Comparison of ENCODE assay signal across 9 cellular contexts in the genomic region with DNA sequence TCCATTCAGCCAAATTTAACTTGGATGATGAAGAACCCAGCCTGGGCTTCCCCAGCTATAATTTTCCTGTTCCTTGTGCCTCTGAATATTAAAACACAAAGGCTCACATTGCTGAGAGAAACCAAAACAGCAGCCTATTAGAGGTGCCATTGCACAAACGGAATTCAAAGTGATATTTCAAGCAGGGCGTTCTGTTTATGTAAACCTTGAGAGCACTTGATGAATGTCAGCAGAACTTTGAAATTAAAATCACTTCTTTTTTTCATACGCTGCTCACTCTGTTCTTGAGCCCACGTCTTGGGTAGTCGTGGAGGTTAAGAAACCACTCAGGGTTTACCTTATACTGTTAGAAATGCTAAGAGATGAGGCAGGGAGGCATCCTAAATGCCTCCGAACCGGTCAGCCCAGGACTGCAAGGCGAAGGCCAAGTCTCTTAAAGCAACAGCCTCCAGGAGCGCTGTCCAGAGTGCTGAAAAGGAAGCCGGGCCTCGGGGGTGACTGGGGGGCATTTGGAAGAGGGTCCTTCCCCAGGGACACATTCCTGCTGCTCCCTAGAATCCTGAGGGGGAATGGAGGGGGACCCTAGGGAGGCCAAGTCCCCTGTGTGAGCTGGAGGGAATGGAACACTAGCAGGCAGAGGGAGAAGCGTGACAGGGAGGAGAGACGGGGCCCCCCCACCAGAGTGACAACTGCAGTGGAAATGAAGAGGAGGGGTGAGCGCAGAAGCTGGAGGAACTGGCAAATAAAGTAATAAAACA.
A peak's percentile ranks its signal among the peaks of the same experiment; 100 is the strongest.
DNase-seq lines count a peak whose midpoint lies in the region; ATAC-seq and TF ChIP-seq lines count a peak whose summit lies in the region.
"Had no signal": no experiment of that assay in that cellular context is flagged by ENCODE, and none has a peak within 500 bp of the region (broad histone marks: within the 10 kb centered on the region; RNA-seq: fewer than 3 reads in every experiment).

No MANE protein-coding gene starts in this region.

- ATAC-seq in heart right ventricle = peak; percentile 44 to 92 (median 79)
- no peak for ATAC-seq in GM19455 (IDR thresholded peaks at IDR 0.05; ENCODE audit: unreplicated experiment)

- WGBS in heart right ventricle, 2 donors = 26 to 28% methylated on average over 14 of the region's 14 CpGs

- H3K4me1 ChIP-seq in heart right ventricle = peaks cover 0 to 45% (median 27%) of the 10 kb centered on the region in 9 donors

- peak overlapping the region in 7 of 10 donors; percentile 35 to 86 (median 71) for H3K27ac ChIP-seq in heart right ventricle
- no peak overlapping the region; the same call in 1 of the 2 replicates for H3K27ac ChIP-seq in WERI-Rb-1
- H3K27ac ChIP-seq: BLaER1 treated with 17β-estradiol and CSF1 and Interleukin-3, amounts not matched to agents 10 nM and 100 nM had no signal

- no peaks in the 10 kb centered on the region for H3K36me3 Mint-ChIP-seq in activated CD4-positive, alpha-beta memory T cell treated with anti-CD3 and anti-CD28 coated beads, Interleukin-2, amount 10 ng/mL, durations not matched to agents 7 days and 5 days (ENCODE audit: low read depth)

- intact Hi-C loops in heart right ventricle (cut with DNase I) = no loop called here

- no peak overlapping the region for H3K4me3 Mint-ChIP-seq in activated CD4-positive, alpha-beta memory T cell treated with anti-CD3 and anti-CD28 coated beads, Interleukin-2, amount 10 ng/mL, durations not matched to agents 7 days and 5 days

- H3K9me3 Mint-ChIP-seq in activated CD4-positive, alpha-beta memory T cell treated with anti-CD3 and anti-CD28 coated beads, Interleukin-2, amount 10 ng/mL, durations not matched to agents 7 days and 5 days = no peaks in the 10 kb centered on the region

- H3K27me3 ChIP-seq in heart right ventricle = peaks cover 0 to 8% (median 0%) of the 10 kb centered on the region in 7 donors
- no peaks in the 10 kb centered on the region for H3K27me3 ChIP-seq in WERI-Rb-1 (ENCODE audit: insufficient read depth, low read depth, severe bottlenecking)
- H3K27me3 ChIP-seq: BLaER1 treated with 17β-estradiol and CSF1 and Interleukin-3, amounts not matched to agents 10 nM and 100 nM had no signal

- H3K27me3 Mint-ChIP-seq in activated CD4-positive, alpha-beta memory T cell treated with anti-CD3 and anti-CD28 coated beads, Interleukin-2, amount 10 ng/mL, durations not matched to agents 7 days and 5 days = peaks cover 3% of the 10 kb centered on the region

- H3K4me3 ChIP-seq in heart right ventricle = no peak overlapping the region
- H3K4me3 ChIP-seq in WERI-Rb-1 (ENCODE audit: low read depth, low read length) = no peak overlapping the region
- H3K4me3 ChIP-seq: BLaER1 treated with 17β-estradiol and CSF1 and Interleukin-3, amounts not matched to agents 10 nM and 100 nM had no signal

- H3K36me3 ChIP-seq in heart right ventricle = no peaks in the 10 kb centered on the region
- H3K36me3 ChIP-seq in WERI-Rb-1 = no peaks in the 10 kb centered on the region
- H3K36me3 ChIP-seq: BLaER1 treated with 17β-estradiol and CSF1 and Interleukin-3, amounts not matched to agents 10 nM and 100 nM had no signal

- TF ChIP-seq CTCF in heart right ventricle (IDR thresholded peaks at IDR 0.05) (no peak), WERI-Rb-1 (IDR thresholded peaks at IDR 0.05; ENCODE audit: low read depth, low read length) (no peak)

- H3K27ac Mint-ChIP-seq in activated CD4-positive, alpha-beta memory T cell treated with anti-CD3 and anti-CD28 coated beads, Interleukin-2, amount 10 ng/mL, durations not matched to agents 7 days and 5 days = no peak overlapping the region

- H3K9me3 ChIP-seq in heart right ventricle (peaks cover 0 to 7% (median 0%) of the 10 kb centered on the region in 11 donors), WERI-Rb-1 (ENCODE audit: severe bottlenecking) (no peaks in the 10 kb centered on the region)
- H3K9me3 ChIP-seq: BLaER1 treated with 17β-estradiol and CSF1 and Interleukin-3, amounts not matched to agents 10 nM and 100 nM had no signal

- DNase-seq in activated CD8-positive, alpha-beta memory T cell treated with anti-CD3 and anti-CD28 coated beads for 24 hours = peak; percentile 64
- no peak for DNase-seq in activated CD8-positive, alpha-beta memory T cell treated with anti-CD3 and anti-CD28 coated beads, Interleukin-2, amount 50 U/mL, for 4 hours
- DNase-seq in activated CD4-positive, alpha-beta memory T cell treated with anti-CD3 and anti-CD28 coated beads, Interleukin-2, amount 10 ng/mL, durations not matched to agents 7 days and 5 days = peak; percentile 38
- DNase-seq in heart right ventricle = peak; percentile 59 to 67
- DNase-seq in smooth muscle cell of the brain vasculature (ENCODE audit: low read depth, low spot score) = peak; percentile 6
- DNase-seq in SK-N-DZ (ENCODE audit: low spot score) = no peak
- DNase-seq in WERI-Rb-1 = no peak

- CTCF ChIA-PET in activated CD4-positive, alpha-beta memory T cell treated with anti-CD3 and anti-CD28 coated beads, Interleukin-2, amount 10 ng/mL, durations not matched to agents 7 days and 5 days (lab: Charles Lee) = interaction anchor here (0.6 kb wide), 1 partner anchor 906 kb away, joined by 6 read pairs; no protein-coding TSS in a partner anchor

- H3K4me1 Mint-ChIP-seq in activated CD4-positive, alpha-beta memory T cell treated with anti-CD3 and anti-CD28 coated beads, Interleukin-2, amount 10 ng/mL, durations not matched to agents 7 days and 5 days = no peaks in the 10 kb centered on the region

- POLR2A ChIA-PET in activated CD4-positive, alpha-beta memory T cell treated with anti-CD3 and anti-CD28 coated beads, Interleukin-2, amount 10 ng/mL, durations not matched to agents 7 days and 5 days (lab: Charles Lee) = no interaction called here

Comparison
In these comparisons a context has a peak if more than half of its experiments do, and no peak if none do; other contexts are left out.
1. DNase-seq: peak in activated CD8-positive, alpha-beta memory T cell treated with anti-CD3 and anti-CD28 coated beads for 24 hours (single experiment), activated CD4-positive, alpha-beta memory T cell treated with anti-CD3 and anti-CD28 coated beads, Interleukin-2, amount 10 ng/mL, durations not matched to agents 7 days and 5 days (single experiment), heart right ventricle (2 of 2) and smooth muscle cell of the brain vasculature (single experiment); none in activated CD8-positive, alpha-beta memory T cell treated with anti-CD3 and anti-CD28 coated beads, Interleukin-2, amount 50 U/mL, for 4 hours (single experiment), SK-N-DZ (single experiment) and WERI-Rb-1 (single experiment).